ENCODE assay signal across 8 cellular contexts in genomic region chr5:74648835-74649286, GRCh38. TPM values are rescaled to one million over a fixed set of nuclear protein-coding genes. Genes with fewer than 3 reads are reported as not detected.
DNase-seq lines count a peak whose midpoint lies in the region; ATAC-seq and TF ChIP-seq lines count a peak whose summit lies in the region.

No MANE protein-coding gene starts in this region.

- peak; percentile 87 for ATAC-seq in GM21390 (IDR thresholded peaks at IDR 0.05; ENCODE audit: unreplicated experiment)
- ATAC-seq in lung (ENCODE audit: insufficient read depth, low FRiP score), result peak; percentile 66
- peak; percentile 94 for ATAC-seq in upper lobe of right lung

- H3K27ac ChIP-seq in SJCRH30, result peak overlapping the region; percentile 46; the same call in 1 of the 2 replicates
- H3K27ac ChIP-seq in coronary artery, result no peak overlapping the region
- H3K27ac ChIP-seq in lung (ENCODE audit: low read depth in 1 of 2, low read length in 1 of 2), result no peak overlapping the region
- H3K27ac ChIP-seq in upper lobe of right lung, result no peak overlapping the region

- H3K27me3 ChIP-seq in SJCRH30 (no peaks in the 10 kb centered on the region), lung (ENCODE audit: control insufficient read depth, insufficient read depth) (no peaks in the 10 kb centered on the region), upper lobe of right lung (no peaks in the 10 kb centered on the region)

- intact Hi-C loops in upper lobe of right lung (cut with DNase I), result loop anchor here (5.0 kb wide), 1 partner anchor 747 kb away; no protein-coding TSS in a partner anchor

- H3K9me3 ChIP-seq in SJCRH30 (replicated peaks) (no peaks in the 10 kb centered on the region), lung (ENCODE audit: control insufficient read depth in 2 of 2, insufficient read depth in 1 of 2, low read length in 1 of 2) (no peaks in the 10 kb centered on the region), upper lobe of right lung (no peaks in the 10 kb centered on the region)

- no peaks in the 10 kb centered on the region for H3K36me3 ChIP-seq in SJCRH30
- no peaks in the 10 kb centered on the region for H3K36me3 ChIP-seq in lung (ENCODE audit: control insufficient read depth in 2 of 2, insufficient read depth in 2 of 2, low read length in 2 of 2)
- H3K36me3 ChIP-seq in upper lobe of right lung, result no peaks in the 10 kb centered on the region

- H3K4me3 ChIP-seq in SJCRH30 (no peak overlapping the region), coronary artery (peak overlapping the region; percentile 26), lung (no peak overlapping the region), upper lobe of right lung (no peak overlapping the region)

- TF ChIP-seq CTCF in LNCAP (IDR thresholded peaks at IDR 0.05) (peak; percentile 70), coronary artery (IDR thresholded peaks at IDR 0.05) (peak; percentile 47), lung (IDR thresholded peaks at IDR 0.05; ENCODE audit: control extremely low read depth, extremely low read depth) (peak; percentile 63), upper lobe of right lung (IDR thresholded peaks at IDR 0.05) (peak; percentile 81)

- H3K4me1 ChIP-seq in SJCRH30 (peaks cover 29% of the 10 kb centered on the region), lung (ENCODE audit: control insufficient read depth in 2 of 2, insufficient read depth in 2 of 2, low read length in 2 of 2) (peaks cover 0 to 3% of the 10 kb centered on the region in 2 donors), upper lobe of right lung (peaks cover 4% of the 10 kb centered on the region)

- DNase-seq in DMS53 (lab: John Stamatoyannopoulos, UW) (peak; percentile 74), SJCRH30 (peak; percentile 62 to 89), coronary artery (ENCODE audit: low spot score) (no peak), lung (ENCODE audit: low spot score) (no peak), upper lobe of right lung (no peak), HK-2 (ENCODE audit: unreplicated experiment) (no peak)

- WGBS in lung, 2 donors, result 13 to 17% methylated on average over 6 of the region's 6 CpGs

RNA-seq across cellular contexts. Expression of gene ENC1, which starts 8.3 kb away (rescaled TPM):
- 104 and 109 TPM in 2 replicates for total RNA-seq in SJCRH30 (2014; rRNA removed; shearing (Covaris generic))
- total RNA-seq in lung (10 to 100 TPM; 26.4 to 31.5 TPM), upper lobe of right lung (15.0 TPM)
- 10 to 100 TPM in 1 of 2 donors, 1 to 10 TPM in 1; 6.8 to 10.2 TPM for polyA plus RNA-seq in lung

RNA-seq across cellular contexts. Expression of gene HEXB, which starts 36.2 kb away (rescaled TPM):
- total RNA-seq in SJCRH30 (2014; rRNA removed; shearing (Covaris generic)), result 43.0 and 46.8 TPM in 2 replicates
- 100 to 1,000 TPM in 1 of 2 donors, 10 to 100 TPM in 1; 88.9 to 163 TPM for total RNA-seq in lung
- polyA plus RNA-seq in lung, result 100 to 1,000 TPM; 143 to 170 TPM
- 294 TPM for total RNA-seq in upper lobe of right lung

Comparison
In these comparisons a context has a peak if more than half of its experiments do, and no peak if none do; other contexts are left out.
1. DNase-seq: peak in DMS53 (single experiment) and SJCRH30 (2 of 2); none in coronary artery (single experiment), lung (single experiment), upper lobe of right lung (single experiment) and HK-2 (single experiment).
2. Peak in every context shown above with its lines, with median percentiles within 50 percentile points of each other: ATAC-seq and CTCF ChIP-seq.